In the genomic region with DNA sequence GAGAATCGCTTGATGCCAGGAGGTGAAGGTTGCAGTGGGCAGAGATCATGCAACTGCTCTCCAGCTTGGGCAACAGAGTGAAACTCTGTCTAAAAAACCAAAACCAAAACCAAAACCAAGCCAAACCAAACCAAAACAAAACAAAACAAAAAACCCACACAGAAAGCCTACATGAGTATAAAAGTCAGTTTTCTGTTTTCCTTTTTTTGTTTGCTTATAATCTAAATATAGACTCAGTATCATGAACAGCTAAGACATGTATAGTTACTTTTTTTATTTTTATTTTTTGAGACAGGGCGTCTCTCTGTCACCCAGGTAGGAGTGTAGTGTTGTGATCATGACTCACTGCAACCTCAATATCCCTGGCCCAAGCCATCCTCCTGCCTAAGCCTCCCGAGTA, we compare ENCODE assay signal across 11 cellular contexts. TPM values are rescaled to one million over a fixed set of nuclear protein-coding genes. Genes with fewer than 3 reads are reported as not detected.
DNase-seq lines count a peak whose midpoint lies in the region; ATAC-seq, FAIRE-seq and TF ChIP-seq lines count a peak whose summit lies in the region.
"Had no signal": no experiment of that assay in that cellular context is flagged by ENCODE, and none has a peak within 500 bp of the region (broad histone marks: within the 10 kb centered on the region; RNA-seq: fewer than 3 reads in every experiment).

No MANE protein-coding gene starts in this region.

- H3K4me3 Mint-ChIP-seq in T-helper 17 cell (peak overlapping the region; percentile 77), glutamatergic neuron (ENCODE audit: unreplicated experiment) (no peak overlapping the region)

- no peaks in the 10 kb centered on the region for H3K36me3 ChIP-seq in aorta (ENCODE audit: control insufficient read depth in 1 of 2, insufficient read depth in 2 of 2, low read length in 1 of 2)
- H3K36me3 ChIP-seq: thyroid gland had no signal

- 82 to 87% methylated on average over 3 of the region's 3 CpGs for WGBS in aorta, 2 donors

- no peaks in the 10 kb centered on the region for H3K27me3 Mint-ChIP-seq in T-helper 17 cell
- no peaks in the 10 kb centered on the region for H3K27me3 Mint-ChIP-seq in glutamatergic neuron (ENCODE audit: unreplicated experiment)

- H3K9me3 ChIP-seq in T-helper 17 cell (ENCODE audit: control insufficient read depth, low read length, poor library complexity, severe bottlenecking): no peaks in the 10 kb centered on the region
- H3K9me3 ChIP-seq in aorta (ENCODE audit: control insufficient read depth, low read length): no peaks in the 10 kb centered on the region
- H3K9me3 ChIP-seq: thyroid gland had no signal

- no peak for DNase-seq in T-helper 17 cell
- DNase-seq in glutamatergic neuron: no peak
- no peak for DNase-seq in activated gamma-delta T cell (lab: John Stamatoyannopoulos, UW)
- no peak for DNase-seq in aorta
- no peak for DNase-seq in GM12892 (ENCODE audit: insufficient read length)
- DNase-seq: NCI-H1105 treated with DMSO at 0.1 percent for 48 hours, NCI-H82, thyroid gland had no signal

- no peak for TF ChIP-seq CTCF in glutamatergic neuron (IDR thresholded peaks at IDR 0.05; ENCODE audit: partially characterized antibody, unreplicated experiment)

- ATAC-seq in GM18499 (IDR thresholded peaks at IDR 0.05; ENCODE audit: insufficient read depth, unreplicated experiment) (peak; percentile 76), GM19372 (IDR thresholded peaks at IDR 0.05; ENCODE audit: low read depth, unreplicated experiment) (peak; percentile 64), HG02973 (IDR thresholded peaks at IDR 0.05; ENCODE audit: unreplicated experiment) (peak; percentile 66), T-helper 17 cell (peak; percentile 62), aorta (ENCODE audit: low FRiP score) (no peak)

- no peak for FAIRE-seq in GM12892 (lab: Jason Lieb, UNC)

- peak overlapping the region; percentile 85 for H3K27ac Mint-ChIP-seq in T-helper 17 cell
- H3K27ac Mint-ChIP-seq in glutamatergic neuron (ENCODE audit: unreplicated experiment): no peak overlapping the region

- no peaks in the 10 kb centered on the region for H3K9me3 Mint-ChIP-seq in glutamatergic neuron (ENCODE audit: unreplicated experiment)

- H3K27me3 ChIP-seq in aorta (ENCODE audit: control insufficient read depth in 1 of 2, insufficient read depth in 2 of 2, low read length in 1 of 2): no peaks in the 10 kb centered on the region
- H3K27me3 ChIP-seq: thyroid gland had no signal

- intact Hi-C loops in aorta (cut with DNase I): no loop called here

- H3K36me3 Mint-ChIP-seq in T-helper 17 cell (ENCODE audit: low read depth) (peaks cover 6% of the 10 kb centered on the region), glutamatergic neuron (ENCODE audit: unreplicated experiment) (no peaks in the 10 kb centered on the region)

- H3K4me1 ChIP-seq in aorta (ENCODE audit: control insufficient read depth in 1 of 2, insufficient read depth in 2 of 2, low read length in 2 of 2): no peaks in the 10 kb centered on the region
- H3K4me1 ChIP-seq: thyroid gland had no signal

- no peak overlapping the region for H3K27ac ChIP-seq in aorta (ENCODE audit: low read depth in 1 of 2, low read length in 2 of 2)
- H3K27ac ChIP-seq: thyroid gland had no signal

- H3K4me3 ChIP-seq in aorta (ENCODE audit: low read length in 2 of 2): no peak overlapping the region
- H3K4me3 ChIP-seq: thyroid gland had no signal

- peaks cover 29% of the 10 kb centered on the region for H3K4me1 Mint-ChIP-seq in T-helper 17 cell
- H3K4me1 Mint-ChIP-seq in glutamatergic neuron (ENCODE audit: low read depth, unreplicated experiment): no peaks in the 10 kb centered on the region

- no peak for TF ChIP-seq POLR2A in GM12892 (IDR thresholded peaks at IDR 0.05; ENCODE audit: low read depth, low read length)

RNA-seq across cellular contexts. Expression of a gene that starts 16.8 kb away (rescaled TPM):
- total RNA-seq in T-helper 17 cell (100 to 1,000 TPM; 104 to 193 TPM), glutamatergic neuron (ENCODE audit: unreplicated experiment) (181 TPM), aorta (10 to 100 TPM; 89.3 to 92.6 TPM)
- polyA plus RNA-seq in aorta: 10 to 100 TPM; 63.0 to 88.8 TPM
- polyA plus RNA-seq in GM12892 (2012; ENCODE audit: missing spikeins): 62.5 TPM
